Comparison of ENCODE assay signal across 8 cellular contexts in genomic region chr1:242129103-242129502, GRCh38.
DNase-seq lines count a peak whose midpoint lies in the region; ATAC-seq and TF ChIP-seq lines count a peak whose summit lies in the region.

No MANE protein-coding gene starts in this region.

- DNase-seq in ELR (ENCODE audit: low read depth) (peak; percentile 17), NCI-H2107 (lab: John Stamatoyannopoulos, UW) (peak; percentile 9), epithelial cell of proximal tubule (ENCODE audit: low read depth) (no peak), T-helper 17 cell (no peak)

- H3K4me1 Mint-ChIP-seq in T-helper 17 cell: no peaks in the 10 kb centered on the region

- H3K36me3 Mint-ChIP-seq in T-helper 17 cell (ENCODE audit: low read depth): no peaks in the 10 kb centered on the region

- TF ChIP-seq CTCF in epithelial cell of proximal tubule (conservative IDR thresholded peaks at IDR 0.05; ENCODE audit: low read depth, low read length): peak; percentile 29

- H3K4me3 Mint-ChIP-seq in T-helper 17 cell: no peak overlapping the region

- ATAC-seq in HG02759 (IDR thresholded peaks at IDR 0.05; ENCODE audit: unreplicated experiment) (peak; percentile 81), GM21390 (IDR thresholded peaks at IDR 0.05; ENCODE audit: unreplicated experiment) (no peak), esophagus mucosa (no peak), T-helper 17 cell (no peak)
- no peak for ATAC-seq in activated CD4-positive, CD25-positive, alpha-beta regulatory T cell treated with anti-CD3 and anti-CD28 coated beads, Interleukin-2, amount 50 U/mL, for 24 hours

- H3K27ac Mint-ChIP-seq in T-helper 17 cell: no peak overlapping the region

- no peak overlapping the region for H3K4me3 ChIP-seq in epithelial cell of proximal tubule (ENCODE audit: low read depth, low read length)

- H3K9me3 ChIP-seq in T-helper 17 cell (ENCODE audit: control insufficient read depth, low read length, poor library complexity, severe bottlenecking): no peaks in the 10 kb centered on the region

- no peaks in the 10 kb centered on the region for H3K27me3 Mint-ChIP-seq in T-helper 17 cell

Comparison
In these comparisons a context has a peak if more than half of its experiments do, and no peak if none do; other contexts are left out.
1. DNase-seq: peak in ELR (single experiment) and NCI-H2107 (single experiment); none in epithelial cell of proximal tubule (single experiment) and T-helper 17 cell (0 of 3).